11 cellular contexts compared by ENCODE assay signal in genomic region chr1:76269175-76269574, GRCh38.
DNase-seq lines count a peak whose midpoint lies in the region; ATAC-seq and TF ChIP-seq lines count a peak whose summit lies in the region.
"Had no signal": no experiment of that assay in that cellular context is flagged by ENCODE, and none has a peak within 500 bp of the region (broad histone marks: within the 10 kb centered on the region; RNA-seq: fewer than 3 reads in every experiment).

No MANE protein-coding gene starts in this region.

- H3K27ac Mint-ChIP-seq in naive thymus-derived CD8-positive, alpha-beta T cell = peak overlapping the region in 7 of 10 donors; percentile 12 to 85 (median 47)
- H3K27ac Mint-ChIP-seq in glutamatergic neuron (ENCODE audit: unreplicated experiment) = no peak overlapping the region

- POLR2A ChIA-PET in naive thymus-derived CD8-positive, alpha-beta T cell (lab: Charles Lee) = no interaction called here

- ATAC-seq in naive thymus-derived CD8-positive, alpha-beta T cell = no peak
- ATAC-seq in HG03108 (IDR thresholded peaks at IDR 0.05; ENCODE audit: unreplicated experiment) (no peak), HG03175 (IDR thresholded peaks at IDR 0.05; ENCODE audit: unreplicated experiment) (no peak)
- ATAC-seq: K562 had no signal

- H3K27me3 ChIP-seq in MG63 = no peaks in the 10 kb centered on the region
- H3K27me3 ChIP-seq in uterus = no peaks in the 10 kb centered on the region

- no peaks in the 10 kb centered on the region for H3K9me3 ChIP-seq in MG63
- no peaks in the 10 kb centered on the region for H3K9me3 ChIP-seq in uterus

- TF ChIP-seq CTCF in uterus (IDR thresholded peaks at IDR 0.05) (no peak), glutamatergic neuron (IDR thresholded peaks at IDR 0.05; ENCODE audit: partially characterized antibody, unreplicated experiment) (no peak)

- H3K36me3 ChIP-seq in MG63 (no peaks in the 10 kb centered on the region), uterus (no peaks in the 10 kb centered on the region)

- DNase-seq in ELR (ENCODE audit: low read depth) (peak; percentile 23), MG63 (peak; percentile 53), amniotic epithelial cell (ENCODE audit: low read depth) (peak; percentile 67), uterus (no peak), glutamatergic neuron (no peak)
- no peak for DNase-seq in naive thymus-derived CD8-positive, alpha-beta T cell
- DNase-seq: small intestine, T-helper 9 cell had no signal

- peak overlapping the region in 7 of 10 donors; percentile 40 to 77 (median 59) for H3K4me3 Mint-ChIP-seq in naive thymus-derived CD8-positive, alpha-beta T cell
- H3K4me3 Mint-ChIP-seq in glutamatergic neuron (ENCODE audit: unreplicated experiment) = no peak overlapping the region

- no peaks in the 10 kb centered on the region for H3K9me3 Mint-ChIP-seq in naive thymus-derived CD8-positive, alpha-beta T cell
- H3K9me3 Mint-ChIP-seq in glutamatergic neuron (ENCODE audit: unreplicated experiment) = peaks cover 5% of the 10 kb centered on the region

- H3K4me3 ChIP-seq in MG63 = no peak overlapping the region
- no peak overlapping the region for H3K4me3 ChIP-seq in uterus
- H3K4me3 ChIP-seq: K562 had no signal

- H3K4me1 Mint-ChIP-seq in naive thymus-derived CD8-positive, alpha-beta T cell = peaks cover 27 to 74% (median 49%) of the 10 kb centered on the region in 4 donors
- H3K4me1 Mint-ChIP-seq in glutamatergic neuron (ENCODE audit: low read depth, unreplicated experiment) = peaks cover 7% of the 10 kb centered on the region

- H3K27ac ChIP-seq in uterus = no peak overlapping the region

- no peaks in the 10 kb centered on the region for H3K36me3 Mint-ChIP-seq in naive thymus-derived CD8-positive, alpha-beta T cell
- no peaks in the 10 kb centered on the region for H3K36me3 Mint-ChIP-seq in glutamatergic neuron (ENCODE audit: unreplicated experiment)

- intact Hi-C loops in uterus (cut with DNase I; ENCODE audit: low total_unique reads) = no loop called here

- H3K4me1 ChIP-seq in uterus = no peaks in the 10 kb centered on the region

- H3K27me3 Mint-ChIP-seq in naive thymus-derived CD8-positive, alpha-beta T cell = no peaks in the 10 kb centered on the region
- no peaks in the 10 kb centered on the region for H3K27me3 Mint-ChIP-seq in glutamatergic neuron (ENCODE audit: unreplicated experiment)

- no peak for TF ChIP-seq POLR2A in uterus (IDR thresholded peaks at IDR 0.05)

Comparison
In these comparisons a context has a peak if more than half of its experiments do, and no peak if none do; other contexts are left out.
1. DNase-seq: peak in ELR (single experiment), MG63 (single experiment) and amniotic epithelial cell (single experiment); none in naive thymus-derived CD8-positive, alpha-beta T cell (0 of 10), uterus (0 of 2) and glutamatergic neuron (single experiment).